1 cellular context compared by ENCODE assay signal in the genomic region with DNA sequence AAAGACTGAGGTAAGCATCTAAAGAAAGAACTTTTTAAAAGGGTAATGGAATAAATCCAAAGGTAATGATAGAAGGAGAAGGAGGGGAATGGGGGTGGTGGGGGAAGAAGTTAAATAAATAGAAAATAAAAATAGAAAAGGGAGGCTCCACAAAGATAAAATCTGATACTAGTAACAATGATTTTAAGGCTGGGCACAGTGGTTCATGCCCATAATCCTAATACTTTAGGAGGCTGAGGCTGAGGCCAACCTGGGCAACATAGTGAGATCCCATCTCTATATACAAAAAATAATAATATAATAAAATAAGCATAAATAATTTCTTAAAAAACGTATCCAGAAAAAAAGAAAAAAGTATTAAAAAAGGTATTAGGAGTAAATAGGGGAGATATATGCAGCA.
TF ChIP-seq lines count a peak whose summit lies in the region.

No MANE protein-coding gene starts in this region.

TF ChIP-seq in K562, 482 proteins besides CTCF, POLR2A, EP300 and RAD21 (continued from another document):
- TF ChIP-seq, protein P1, sequence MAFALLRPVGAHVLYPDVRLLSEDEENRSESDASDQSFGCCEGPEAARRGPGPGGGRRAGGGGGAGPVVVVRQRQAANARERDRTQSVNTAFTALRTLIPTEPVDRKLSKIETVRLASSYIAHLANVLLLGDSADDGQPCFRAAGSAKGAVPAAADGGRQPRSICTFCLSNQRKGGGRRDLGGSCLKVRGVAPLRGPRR (CRISPR knock-in tag; IDR thresholded peaks at IDR 0.05): no peak
